In the genomic region with DNA sequence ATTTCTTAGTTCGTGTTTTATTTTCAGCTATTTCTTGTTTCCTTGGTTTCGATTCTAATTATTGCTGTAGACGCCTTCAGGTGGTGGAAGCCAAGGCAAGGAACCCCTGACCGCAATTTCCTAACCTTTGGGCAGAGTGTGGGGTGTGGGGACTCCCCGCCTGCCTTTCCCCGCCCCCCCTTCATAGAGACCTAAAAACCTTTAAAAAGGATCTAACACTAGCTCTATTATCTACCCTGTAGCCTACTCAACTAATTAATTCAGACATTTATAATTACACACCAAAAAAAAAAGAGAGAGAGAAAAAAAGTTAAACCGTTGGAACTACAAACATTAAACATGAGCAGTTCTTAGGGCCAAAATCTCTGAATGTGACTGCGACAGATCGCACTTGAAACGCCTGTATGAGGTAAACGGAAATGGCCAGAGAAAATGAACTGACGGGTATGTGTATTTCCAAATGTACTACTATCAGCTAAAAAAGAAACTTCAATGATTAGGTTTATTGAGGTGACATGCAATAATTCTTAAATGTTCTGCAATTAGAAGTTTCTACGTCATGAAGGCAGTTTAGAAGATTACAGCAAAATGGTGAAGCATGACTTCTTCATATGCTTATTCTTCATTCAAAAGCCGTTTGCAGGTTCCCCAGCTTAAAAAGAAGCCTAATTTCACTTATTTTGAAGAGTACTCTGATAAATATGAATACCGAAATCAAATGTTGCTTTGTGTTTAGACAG, we compare ENCODE assay signal across 1 cellular context.
TF ChIP-seq lines count a peak whose summit lies in the region.

No MANE protein-coding gene starts in this region.

TF ChIP-seq in GM23338, 12 proteins besides CTCF, POLR2A, EP300 and RAD21 (continued from another document):
- no peak for TF ChIP-seq REST (IDR thresholded peaks at IDR 0.05; ENCODE audit: unreplicated experiment)
